In genomic region chr13:32426981-32427851, GRCh38 we compare ENCODE assay signal across 9 cellular contexts. TPM values are rescaled to one million over a fixed set of nuclear protein-coding genes. Genes with fewer than 3 reads are reported as not detected.
DNase-seq lines count a peak whose midpoint lies in the region; ATAC-seq, FAIRE-seq and TF ChIP-seq lines count a peak whose summit lies in the region.
"Had no signal": no experiment of that assay in that cellular context is flagged by ENCODE, and none has a peak within 500 bp of the region (broad histone marks: within the 10 kb centered on the region; RNA-seq: fewer than 3 reads in every experiment).

No MANE protein-coding gene starts in this region.

- H3K27ac ChIP-seq in coronary artery (peak overlapping the region; percentile 92 to 94), lower lobe of right lung (peak overlapping the region; percentile 92)

- ATAC-seq in GM21619 (IDR thresholded peaks at IDR 0.05; ENCODE audit: unreplicated experiment) (peak; percentile 9), lower lobe of right lung (peak; percentile 58 to 70)

- H3K36me3 ChIP-seq in MG63 (no peaks in the 10 kb centered on the region; the same call in 1 of the 2 replicates), lower lobe of right lung (no peaks in the 10 kb centered on the region)

- H3K27me3 ChIP-seq in MG63 (no peaks in the 10 kb centered on the region), lower lobe of right lung (ENCODE audit: low read depth) (no peaks in the 10 kb centered on the region)

- no peak for FAIRE-seq in D721Med (lab: Jason Lieb, UNC)
- FAIRE-seq: colon had no signal

- in situ Hi-C loops in G401 (cut with HindIII; ENCODE audit: low sequenced_read_pairs), result no loop called here

- TF ChIP-seq CTCF in coronary artery (IDR thresholded peaks at IDR 0.05) (no peak), lower lobe of right lung (IDR thresholded peaks at IDR 0.05) (no peak), D721Med (IDR thresholded peaks at IDR 0.05; ENCODE audit: insufficient read depth, missing control alignments) (no peak)

- peaks cover 26% of the 10 kb centered on the region for H3K4me1 ChIP-seq in lower lobe of right lung

- H3K4me3 ChIP-seq in MG63 (peak overlapping the region; percentile 54), coronary artery (peak overlapping the region; percentile 87), lower lobe of right lung (peak overlapping the region; percentile 80)

- H3K9me3 ChIP-seq in MG63, result no peaks in the 10 kb centered on the region
- H3K9me3 ChIP-seq in lower lobe of right lung, result no peaks in the 10 kb centered on the region

- intact Hi-C loops in lower lobe of right lung (cut with DNase I), result no loop called here

- DNase-seq in G401 (ENCODE audit: low spot score), result peak; percentile 64
- peak; percentile 9 for DNase-seq in MG63
- DNase-seq in activated CD4-positive, alpha-beta T cell treated with anti-CD3 and anti-CD28 coated beads for 48 hours, result peak; percentile 72
- DNase-seq in coronary artery (ENCODE audit: low spot score), result peak; percentile 75
- peak; percentile 76 for DNase-seq in lower lobe of right lung
- peak; percentile 28 to 38 (median 38) for DNase-seq in stimulated activated CD4-positive, alpha-beta T cell treated with anti-CD3 and anti-CD28 coated beads, TNF-alpha, amount 100 ng/mL, for 4 hours (ENCODE audit: low read depth in 3 of 3)
- DNase-seq in D721Med (ENCODE audit: insufficient read length, low spot score), result no peak

RNA-seq across cellular contexts. Expression of gene N4BP2L1, which starts 0.7 kb away (rescaled TPM):
- 0.47 and 0.80 TPM in 2 replicates for total RNA-seq in G401 (2014; rRNA removed; shearing (Covaris generic))
- total RNA-seq in MG63 (2014; rRNA removed; shearing (Covaris generic); ENCODE audit: low replicate concordance), result 0.20 and 0.40 TPM in 2 replicates
- 30.2 TPM for total RNA-seq in lower lobe of right lung

Comparison
In these comparisons a context has a peak if more than half of its experiments do, and no peak if none do; other contexts are left out.
1. RNA of gene N4BP2L1, which starts 0.7 kb away (total RNA-seq): 30.2 TPM in lower lobe of right lung (single experiment); 0.47 to 0.80 TPM in G401 and 0.20 to 0.40 TPM in MG63; every median in the first group is over 10 times any median in the second.
2. Peak in every context shown above with its lines, with median percentiles within 50 percentile points of each other: H3K4me3 ChIP-seq.